ENCODE assay signal across 8 cellular contexts in genomic region chr7:99438573-99439480, GRCh38. TPM values are rescaled to one million over a fixed set of nuclear protein-coding genes. Genes with fewer than 3 reads are reported as not detected.
DNase-seq lines count a peak whose midpoint lies in the region; ATAC-seq and TF ChIP-seq lines count a peak whose summit lies in the region.

Gene CPSF4, plus strand, starts transcription at chr7:99438943. Its CDS starts 140 bp downstream, at chr7:99439083.
Gene PTCD1, minus strand, starts transcription at chr7:99438798. Its CDS starts 3,556 bp downstream, at chr7:99435242.

- DNase-seq in DMS79 treated with DMSO at 0.1 percent for 48 hours (lab: John Stamatoyannopoulos, UW): peak; percentile 87
- DNase-seq in KG1 (lab: John Stamatoyannopoulos, UW): peak; percentile 25
- peak; percentile 89 to 96 (median 96) for DNase-seq in Peyer's patch
- peak; percentile 80 for DNase-seq in activated T-helper 1 cell treated with Interleukin-2 at 50 U/mL for 16 hours (ENCODE audit: low read depth)
- peak; percentile 95 for DNase-seq in fibroblast of gingiva (ENCODE audit: low read depth)
- DNase-seq in naive B cell: peak; percentile 86
- peak; percentile 90 to 96 for DNase-seq in stimulated activated effector memory CD8-positive, alpha-beta T cell treated with anti-CD3 and anti-CD28 coated beads, Interleukin-12 subunit alpha, Interleukin-12 subunit beta, amount 100 ng/mL, for 72 hours (ENCODE audit: low spot score in 2 of 2)

- peak within 1 kb of the TSS; percentile 65 to 92 (median 86) for H3K4me3 ChIP-seq in Peyer's patch

- peaks cover 0 to 15% (median 0%) of the 10 kb centered on the region in 3 donors for H3K36me3 ChIP-seq in Peyer's patch

- H3K27ac Mint-ChIP-seq in naive B cell: peak within 1 kb of the TSS; percentile 87 to 98 (median 96)
- H3K27ac Mint-ChIP-seq in stimulated activated effector memory CD8-positive, alpha-beta T cell treated with anti-CD3 and anti-CD28 coated beads, Interleukin-12 subunit alpha, Interleukin-12 subunit beta, amount 100 ng/mL, for 72 hours: peak within 1 kb of the TSS; percentile 98

- peak within 1 kb of the TSS; percentile 75 to 92 (median 84) for H3K27ac ChIP-seq in Peyer's patch

- H3K36me3 Mint-ChIP-seq in naive B cell: no peaks in the 10 kb centered on the region
- peaks cover 62% of the 10 kb centered on the region for H3K36me3 Mint-ChIP-seq in stimulated activated effector memory CD8-positive, alpha-beta T cell treated with anti-CD3 and anti-CD28 coated beads, Interleukin-12 subunit alpha, Interleukin-12 subunit beta, amount 100 ng/mL, for 72 hours

- H3K27me3 Mint-ChIP-seq in naive B cell: no peaks in the 10 kb centered on the region

- H3K27me3 ChIP-seq in Peyer's patch: no peaks in the 10 kb centered on the region

- H3K4me1 ChIP-seq in Peyer's patch: peaks cover 3 to 22% (median 13%) of the 10 kb centered on the region in 4 donors

- ATAC-seq in GM21737 (IDR thresholded peaks at IDR 0.05; ENCODE audit: unreplicated experiment) (peak; percentile 95), naive B cell (ENCODE audit: low read depth in 2 of 2) (peak; percentile 94 to 95)
- ATAC-seq in stimulated activated effector memory CD8-positive, alpha-beta T cell treated with anti-CD3 and anti-CD28 coated beads, Interleukin-12 subunit alpha, Interleukin-12 subunit beta, amount 100 ng/mL, for 72 hours: peak; percentile 98

- peak; percentile 38 to 45 for TF ChIP-seq POLR2A in Peyer's patch (IDR thresholded peaks at IDR 0.05)

- no peaks in the 10 kb centered on the region for H3K9me3 ChIP-seq in Peyer's patch

- TF ChIP-seq CTCF in Peyer's patch (IDR thresholded peaks at IDR 0.05): no peak

- peak within 1 kb of the TSS; percentile 95 to 100 (median 98) for H3K4me3 Mint-ChIP-seq in naive B cell
- peak within 1 kb of the TSS; percentile 99 for H3K4me3 Mint-ChIP-seq in stimulated activated effector memory CD8-positive, alpha-beta T cell treated with anti-CD3 and anti-CD28 coated beads, Interleukin-12 subunit alpha, Interleukin-12 subunit beta, amount 100 ng/mL, for 72 hours

- no peaks in the 10 kb centered on the region for H3K9me3 Mint-ChIP-seq in naive B cell
- no peaks in the 10 kb centered on the region for H3K9me3 Mint-ChIP-seq in stimulated activated effector memory CD8-positive, alpha-beta T cell treated with anti-CD3 and anti-CD28 coated beads, Interleukin-12 subunit alpha, Interleukin-12 subunit beta, amount 100 ng/mL, for 72 hours

- H3K4me1 Mint-ChIP-seq in naive B cell: peaks cover 32 to 50% (median 43%) of the 10 kb centered on the region in 3 donors
- H3K4me1 Mint-ChIP-seq in stimulated activated effector memory CD8-positive, alpha-beta T cell treated with anti-CD3 and anti-CD28 coated beads, Interleukin-12 subunit alpha, Interleukin-12 subunit beta, amount 100 ng/mL, for 72 hours: peaks cover 38% of the 10 kb centered on the region

RNA-seq across cellular contexts. Expression of gene CPSF4, which starts in this region (rescaled TPM):
- total RNA-seq in Peyer's patch: 10 to 100 TPM; 21.4 to 42.2 (median 35.5) TPM
- polyA plus RNA-seq in naive B cell (ENCODE audit: low read depth in 6 of 6): 10 to 100 TPM; 21.5 to 51.4 (median 24.5) TPM

RNA-seq across cellular contexts. Expression of gene PTCD1, which starts in this region (rescaled TPM):
- 1 to 10 TPM; 8.3 to 9.1 (median 8.6) TPM for total RNA-seq in Peyer's patch
- 1 to 10 TPM; 2.3 to 6.3 (median 3.5) TPM for polyA plus RNA-seq in naive B cell (ENCODE audit: low read depth in 6 of 6)

Comparison
In these comparisons a context has a peak if more than half of its experiments do, and no peak if none do; other contexts are left out.
1. Peak in every context shown above with its lines: DNase-seq, ATAC-seq, H3K4me3 ChIP-seq and H3K27ac ChIP-seq.
2. DNase-seq: peak in every context shown above with its lines; median percentile 96 in Peyer's patch; 95 in fibroblast of gingiva; 93 in stimulated activated effector memory CD8-positive, alpha-beta T cell treated with anti-CD3 and anti-CD28 coated beads, Interleukin-12 subunit alpha, Interleukin-12 subunit beta, amount 100 ng/mL, for 72 hours; 87 in DMS79 treated with DMSO at 0.1 percent for 48 hours; 86 in naive B cell; 80 in activated T-helper 1 cell treated with Interleukin-2 at 50 U/mL for 16 hours; 25 in KG1.